ENCODE assay signal across 8 cellular contexts in the genomic region with DNA sequence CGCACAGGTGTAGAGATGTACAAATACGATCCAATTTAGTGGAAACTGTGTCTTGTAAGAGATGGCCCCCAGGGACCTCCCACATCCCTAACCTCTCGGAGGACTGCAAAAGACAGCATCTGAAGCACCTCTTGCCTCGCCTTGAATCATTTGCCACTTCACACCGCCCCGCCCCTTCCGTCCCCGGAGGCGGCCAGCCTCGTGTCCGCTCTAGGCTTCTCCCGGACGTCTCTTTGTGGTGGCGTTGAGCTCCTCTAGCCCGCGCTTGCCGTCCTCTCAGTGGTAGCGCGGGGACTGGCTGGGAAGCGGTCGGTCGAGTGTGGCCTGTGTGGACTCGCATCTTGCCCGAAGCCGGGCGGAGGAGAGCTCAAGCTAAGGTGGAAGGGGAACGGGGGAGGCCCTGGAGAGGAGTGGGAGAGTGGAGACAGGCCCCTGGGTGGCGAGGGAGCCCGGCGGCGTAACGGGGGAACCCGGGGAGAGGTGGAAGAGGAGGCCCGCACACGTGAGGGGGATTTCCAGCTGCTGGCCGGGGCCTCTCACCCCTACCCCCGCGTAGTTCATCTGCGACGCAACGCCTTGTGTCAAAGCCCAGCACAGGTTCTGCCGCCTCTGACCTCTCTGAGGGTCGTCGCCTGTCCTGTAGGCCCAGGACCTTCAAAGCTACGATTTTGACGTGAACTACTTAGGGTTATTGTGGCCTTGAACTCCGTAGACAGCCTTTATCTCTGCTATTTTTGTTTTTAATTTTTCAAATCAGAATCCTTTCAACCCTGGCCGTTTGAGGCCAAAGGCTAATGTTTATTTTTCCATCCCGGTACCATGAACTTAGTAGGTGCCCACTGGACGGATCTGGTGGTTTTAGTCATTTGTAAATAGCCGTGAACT. TPM values are rescaled to one million over a fixed set of nuclear protein-coding genes. Genes with fewer than 3 reads are reported as not detected.
DNase-seq lines count a peak whose midpoint lies in the region; ATAC-seq and TF ChIP-seq lines count a peak whose summit lies in the region.

ARL14EP (plus strand) TSS at position 279 of the 885 bp plus-strand sequence. CDS start 7,845 bp downstream, outside the sequence.

- H3K36me3 ChIP-seq in CD8-positive, alpha-beta T cell (ENCODE audit: insufficient read depth, low read length): no peaks in the 10 kb centered on the region

- intact Hi-C loops in CD8-positive, alpha-beta T cell (cut with DNase I, micrococcal nuclease): loop anchor here (1.0 to 5.0 kb wide), 4 partner anchors 1044 to 1189 kb away; partner anchors contain the start of genes DCDC1 (in 2 of the 2), DNAJC24 (in 2 of the 2), ELP4 (in 1 of the 2) and IMMP1L (in 1 of the 2)

- no peak for TF ChIP-seq CTCF in CD8-positive, alpha-beta T cell (IDR thresholded peaks at IDR 0.05)

- peak within 1 kb of the TSS; percentile 79 for H3K4me3 ChIP-seq in CD8-positive, alpha-beta T cell (ENCODE audit: low read depth, low read length)

- peak; percentile 73 to 93 (median 87) for DNase-seq in CD8-positive, alpha-beta T cell
- peak; percentile 89 for DNase-seq in HS-27A (ENCODE audit: low read depth)
- DNase-seq in NK-92 (lab: John Stamatoyannopoulos, UW; ENCODE audit: unreplicated experiment): peak; percentile 19
- DNase-seq in activated CD8-positive, alpha-beta memory T cell treated with anti-CD3 and anti-CD28 coated beads for 24 hours: peak; percentile 95
- DNase-seq in effector CD8-positive, alpha-beta T cell (lab: John Stamatoyannopoulos, UW): peak; percentile 71
- DNase-seq in lung microvascular endothelial cell (ENCODE audit: low read depth in 2 of 2): peak; percentile 96 to 98
- DNase-seq in stimulated activated CD4-positive, alpha-beta T cell treated with anti-CD3 and anti-CD28 coated beads, TNF-alpha, amount 100 ng/mL, for 48 hours (ENCODE audit: low read depth in 3 of 3): peak; percentile 73 to 87 (median 84)

- peak within 1 kb of the TSS; percentile 100 for H3K27ac Mint-ChIP-seq in CD8-positive, alpha-beta T cell

- CTCF ChIA-PET in CD8-positive, alpha-beta T cell (lab: Charles Lee): interaction anchor here (0.7 to 1.1 kb wide), 4 partner anchors 8 to 13 kb away, joined by 3 read pairs; no protein-coding TSS in a partner anchor

- H3K9me3 ChIP-seq in CD8-positive, alpha-beta T cell (ENCODE audit: low read length): no peaks in the 10 kb centered on the region

- peaks cover 52% of the 10 kb centered on the region for H3K4me1 Mint-ChIP-seq in CD8-positive, alpha-beta T cell (ENCODE audit: low read depth)

- H3K9me3 Mint-ChIP-seq in CD8-positive, alpha-beta T cell: no peaks in the 10 kb centered on the region

- peaks cover 45% of the 10 kb centered on the region for H3K4me1 ChIP-seq in CD8-positive, alpha-beta T cell (ENCODE audit: insufficient read depth, low read length)

- no peaks in the 10 kb centered on the region for H3K27me3 Mint-ChIP-seq in CD8-positive, alpha-beta T cell (ENCODE audit: low read depth)

- POLR2A ChIA-PET in CD8-positive, alpha-beta T cell (lab: Charles Lee): interaction anchor here (0.6 to 1.7 kb wide), 8 partner anchors 9 to 1186 kb away, joined by 3 to 5 read pairs (median 3); no protein-coding TSS in a partner anchor

- peak within 1 kb of the TSS; percentile 99 for H3K4me3 Mint-ChIP-seq in CD8-positive, alpha-beta T cell

- peak; percentile 82 for ATAC-seq in CD8-positive, alpha-beta T cell
- ATAC-seq in GM19467 (IDR thresholded peaks at IDR 0.05; ENCODE audit: unreplicated experiment): peak; percentile 98

- peak within 1 kb of the TSS; percentile 84 for H3K27ac ChIP-seq in CD8-positive, alpha-beta T cell (ENCODE audit: low read depth, low read length)

- H3K27me3 ChIP-seq in CD8-positive, alpha-beta T cell (ENCODE audit: insufficient read depth, low read length): no peaks in the 10 kb centered on the region

- H3K36me3 Mint-ChIP-seq in CD8-positive, alpha-beta T cell: peaks cover 18% of the 10 kb centered on the region

RNA-seq across cellular contexts. Expression of gene ARL14EP, which starts in this region (rescaled TPM):
- 10 to 100 TPM; 28.1 to 30.6 TPM for total RNA-seq in CD8-positive, alpha-beta T cell
- 11.3 and 13.9 TPM in 2 replicates for total RNA-seq in lung microvascular endothelial cell

Comparison
In these comparisons a context has a peak if more than half of its experiments do, and no peak if none do; other contexts are left out.
1. Peak in every context shown above with its lines: DNase-seq, ATAC-seq, H3K4me3 ChIP-seq and H3K27ac ChIP-seq.
2. DNase-seq: peak in every context shown above with its lines; median percentile 97 in lung microvascular endothelial cell; 95 in activated CD8-positive, alpha-beta memory T cell treated with anti-CD3 and anti-CD28 coated beads for 24 hours; 89 in HS-27A; 87 in CD8-positive, alpha-beta T cell; 84 in stimulated activated CD4-positive, alpha-beta T cell treated with anti-CD3 and anti-CD28 coated beads, TNF-alpha, amount 100 ng/mL, for 48 hours; 71 in effector CD8-positive, alpha-beta T cell; 19 in NK-92.